In the genomic region with DNA sequence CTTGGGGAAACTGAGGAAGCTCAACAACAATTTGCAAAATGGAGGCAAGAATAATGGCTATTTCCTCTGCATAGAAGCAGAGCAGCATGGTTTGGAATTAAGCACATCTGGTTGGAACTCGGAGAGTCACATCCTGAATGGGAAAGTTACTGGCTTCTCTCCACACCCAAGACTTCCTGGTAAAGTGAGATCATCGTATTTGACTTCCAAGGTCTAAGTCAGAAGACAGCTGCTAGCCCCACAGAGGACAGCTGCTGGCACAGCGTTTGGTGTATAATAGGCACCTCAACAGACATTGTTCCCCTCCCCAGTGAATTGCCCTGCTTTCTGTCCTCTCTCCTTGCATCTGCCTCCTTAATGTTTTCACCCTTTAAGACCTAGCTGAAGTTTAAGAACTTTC, we compare ENCODE assay signal across 2 cellular contexts.
TF ChIP-seq lines count a peak whose summit lies in the region.

No MANE protein-coding gene starts in this region.

TF ChIP-seq in A549, 52 proteins besides CTCF, POLR2A, EP300 and RAD21 (continued from another document):
- TF ChIP-seq CHD2 (IDR thresholded peaks at IDR 0.05; ENCODE audit: low read length, partially characterized antibody) (no peak), POLR2AphosphoS2 (conservative IDR thresholded peaks at IDR 0.05; ENCODE audit: low read length) (no peak), KDM5A (IDR thresholded peaks at IDR 0.05) (no peak), ZNF302 (CRISPR knock-in tag; IDR thresholded peaks at IDR 0.05) (no peak), MYC (IDR thresholded peaks at IDR 0.05; ENCODE audit: borderline replicate concordance, low read length) (no peak), NPAS2 (CRISPR knock-in tag; IDR thresholded peaks at IDR 0.05; ENCODE audit: borderline replicate concordance) (no peak), RFX5 (IDR thresholded peaks at IDR 0.05) (no peak), REST (IDR thresholded peaks at IDR 0.05) (no peak), HOXB13 (CRISPR knock-in tag; IDR thresholded peaks at IDR 0.05; ENCODE audit: low read depth) (no peak), CEBPB (IDR thresholded peaks at IDR 0.05) (no peak), ELK1 (IDR thresholded peaks at IDR 0.05; ENCODE audit: low read depth, low read length) (no peak), NR3C1 (IDR thresholded peaks at IDR 0.05) (no peak)
- TF ChIP-seq, protein P1, sequence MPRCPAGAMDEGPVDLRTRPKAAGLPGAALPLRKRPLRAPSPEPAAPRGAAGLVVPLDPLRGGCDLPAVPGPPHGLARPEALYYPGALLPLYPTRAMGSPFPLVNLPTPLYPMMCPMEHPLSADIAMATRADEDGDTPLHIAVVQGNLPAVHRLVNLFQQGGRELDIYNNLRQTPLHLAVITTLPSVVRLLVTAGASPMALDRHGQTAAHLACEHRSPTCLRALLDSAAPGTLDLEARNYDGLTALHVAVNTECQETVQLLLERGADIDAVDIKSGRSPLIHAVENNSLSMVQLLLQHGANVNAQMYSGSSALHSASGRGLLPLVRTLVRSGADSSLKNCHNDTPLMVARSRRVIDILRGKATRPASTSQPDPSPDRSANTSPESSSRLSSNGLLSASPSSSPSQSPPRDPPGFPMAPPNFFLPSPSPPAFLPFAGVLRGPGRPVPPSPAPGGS (IDR thresholded peaks at IDR 0.05) = no peak

TF ChIP-seq in GM23338, 12 proteins besides CTCF, POLR2A, EP300 and RAD21 (continued from another document):
- TF ChIP-seq ZNF331 (CRISPR knock-in tag; IDR thresholded peaks at IDR 0.05; ENCODE audit: low read depth) = no peak
- TF ChIP-seq ZNF462 (CRISPR knock-in tag; IDR thresholded peaks at IDR 0.05) = no peak
- TF ChIP-seq POLR2AphosphoS5 (IDR thresholded peaks at IDR 0.05; ENCODE audit: low read depth) = no peak
- no peak for TF ChIP-seq ZNF114 (CRISPR knock-in tag; IDR thresholded peaks at IDR 0.05)
- no peak for TF ChIP-seq ETS1 (IDR thresholded peaks at IDR 0.05)
